ENCODE assay signal across 8 cellular contexts in genomic region chr6:37731888-37732287, GRCh38. TPM values are rescaled to one million over a fixed set of nuclear protein-coding genes. Genes with fewer than 3 reads are reported as not detected.
DNase-seq lines count a peak whose midpoint lies in the region; TF ChIP-seq lines count a peak whose summit lies in the region.

No MANE protein-coding gene starts in this region.

- no peaks in the 10 kb centered on the region for H3K9me3 Mint-ChIP-seq in type B pancreatic cell

- no peak overlapping the region for H3K4me3 Mint-ChIP-seq in type B pancreatic cell

- peaks cover 9% of the 10 kb centered on the region for H3K4me1 Mint-ChIP-seq in type B pancreatic cell (ENCODE audit: unreplicated experiment)

- no peak for TF ChIP-seq CTCF in type B pancreatic cell (conservative IDR thresholded peaks at IDR 0.05)

- H3K36me3 Mint-ChIP-seq in type B pancreatic cell, result no peaks in the 10 kb centered on the region

- peaks cover 12% of the 10 kb centered on the region for H3K27me3 Mint-ChIP-seq in type B pancreatic cell

- peak; percentile 36 for DNase-seq in SKM-1 treated with dmso at 0.1 percent for 144 hours (lab: John Stamatoyannopoulos, UW; ENCODE audit: unreplicated experiment)
- no peak for DNase-seq in SKM-1 (lab: John Stamatoyannopoulos, UW; ENCODE audit: unreplicated experiment)
- peak; percentile 55 for DNase-seq in NOMO-1 treated with DMSO at 0.1 percent for 48 hours (lab: John Stamatoyannopoulos, UW; ENCODE audit: unreplicated experiment)
- peak; percentile 3 for DNase-seq in activated T-helper 1 cell treated with Interleukin-2 at 50 U/mL for 16 hours (ENCODE audit: low read depth)
- DNase-seq in stimulated activated CD8-positive, alpha-beta memory T cell treated with anti-CD3 and anti-CD28 coated beads, Interleukin-12 subunit alpha, Interleukin-12 subunit beta, amount 100 ng/mL, for 24 hours (ENCODE audit: extremely low read depth), result peak; percentile 14
- no peak for DNase-seq in cortex of kidney (lab: John Stamatoyannopoulos, UW)
- no peak for DNase-seq in NCI-H526 treated with DMSO at 0.1 percent for 48 hours (lab: John Stamatoyannopoulos, UW)
- DNase-seq in type B pancreatic cell (ENCODE audit: extremely low spot score, unreplicated experiment), result no peak

- no peak overlapping the region for H3K27ac Mint-ChIP-seq in type B pancreatic cell

RNA-seq across cellular contexts. Expression of gene MDGA1, which starts 34.2 kb away (rescaled TPM):
- total RNA-seq in type B pancreatic cell (ENCODE audit: low replicate concordance), result 10.8 and 24.9 TPM in 2 replicates

Comparison
In these comparisons a context has a peak if more than half of its experiments do, and no peak if none do; other contexts are left out.
1. DNase-seq: peak in SKM-1 treated with dmso at 0.1 percent for 144 hours (single experiment), NOMO-1 treated with DMSO at 0.1 percent for 48 hours (single experiment), activated T-helper 1 cell treated with Interleukin-2 at 50 U/mL for 16 hours (single experiment) and stimulated activated CD8-positive, alpha-beta memory T cell treated with anti-CD3 and anti-CD28 coated beads, Interleukin-12 subunit alpha, Interleukin-12 subunit beta, amount 100 ng/mL, for 24 hours (single experiment); none in SKM-1 (single experiment), cortex of kidney (single experiment), NCI-H526 treated with DMSO at 0.1 percent for 48 hours (single experiment) and type B pancreatic cell (single experiment).